1 cellular context compared by ENCODE assay signal in the genomic region with DNA sequence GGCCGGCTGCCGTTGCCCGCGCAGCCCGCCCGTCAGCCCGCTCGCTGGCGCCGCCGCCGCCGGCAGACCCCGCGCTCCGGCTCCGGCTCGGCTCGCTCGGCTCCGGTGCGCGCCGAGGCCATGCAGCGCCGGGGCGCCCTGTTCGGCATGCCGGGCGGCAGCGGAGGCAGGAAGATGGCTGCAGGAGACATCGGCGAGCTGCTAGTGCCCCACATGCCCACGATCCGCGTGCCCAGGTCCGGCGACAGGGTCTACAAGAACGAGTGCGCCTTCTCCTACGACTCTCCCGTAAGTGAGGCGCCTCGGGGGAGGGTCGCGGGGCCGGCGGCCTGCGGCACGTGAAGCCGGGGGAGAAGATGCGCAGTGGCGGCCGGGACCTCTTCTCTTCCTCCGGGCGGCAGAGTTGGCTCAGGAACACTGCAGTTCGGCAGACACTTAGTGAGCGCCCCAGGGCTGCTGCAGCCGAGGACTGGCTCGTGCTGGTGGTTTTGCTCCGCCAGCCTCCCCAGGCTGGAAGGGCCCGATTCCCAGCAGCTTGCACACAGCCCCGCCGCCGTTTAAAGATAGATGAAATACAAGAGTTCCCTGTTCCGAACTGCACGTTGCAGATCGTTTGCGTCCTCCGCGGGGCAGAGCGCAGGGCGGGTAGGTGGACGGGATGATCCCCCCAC.
TF ChIP-seq lines count a peak whose summit lies in the region.

No MANE protein-coding gene starts in this region.

TF ChIP-seq in HepG2, 621 proteins besides CTCF, POLR2A, EP300 and RAD21 (continues in another document):
- TF ChIP-seq, protein P1, sequence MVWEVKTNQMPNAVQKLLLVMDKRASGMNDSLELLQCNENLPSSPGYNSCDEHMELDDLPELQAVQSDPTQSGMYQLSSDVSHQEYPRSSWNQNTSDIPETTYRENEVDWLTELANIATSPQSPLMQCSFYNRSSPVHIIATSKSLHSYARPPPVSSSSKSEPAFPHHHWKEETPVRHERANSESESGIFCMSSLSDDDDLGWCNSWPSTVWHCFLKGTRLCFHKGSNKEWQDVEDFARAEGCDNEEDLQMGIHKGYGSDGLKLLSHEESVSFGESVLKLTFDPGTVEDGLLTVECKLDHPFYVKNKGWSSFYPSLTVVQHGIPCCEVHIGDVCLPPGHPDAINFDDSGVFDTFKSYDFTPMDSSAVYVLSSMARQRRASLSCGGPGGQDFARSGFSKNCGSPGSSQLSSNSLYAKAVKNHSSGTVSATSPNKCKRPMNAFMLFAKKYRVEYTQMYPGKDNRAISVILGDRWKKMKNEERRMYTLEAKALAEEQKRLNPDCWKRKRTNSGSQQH (CRISPR knock-in tag; IDR thresholded peaks at IDR 0.05; ENCODE audit: low read depth): peak; percentile 20; the same call in 1 of the 2 replicates
- no peak for TF ChIP-seq ZNF564 (CRISPR knock-in tag; IDR thresholded peaks at IDR 0.05)
- peak; percentile 56; the same call in 1 of the 2 replicates for TF ChIP-seq DR1 (CRISPR knock-in tag; IDR thresholded peaks at IDR 0.05)
- peak; percentile 25; the same call in 1 of the 2 replicates for TF ChIP-seq ZNF782 (CRISPR knock-in tag; IDR thresholded peaks at IDR 0.05; ENCODE audit: borderline replicate concordance)
- TF ChIP-seq ZBTB20 (CRISPR knock-in tag; IDR thresholded peaks at IDR 0.05; ENCODE audit: borderline replicate concordance, low read depth): 0 out of 2 replicates have a peak, but pooled peaks have one; percentile 31
- 0 out of 2 replicates have a peak, but pooled peaks have one; percentile 15 for TF ChIP-seq KDM5B (CRISPR knock-in tag; IDR thresholded peaks at IDR 0.05; ENCODE audit: borderline replicate concordance)
- no peak for TF ChIP-seq BCL6 (CRISPR knock-in tag; IDR thresholded peaks at IDR 0.05)
- peak; percentile 68; the same call in 1 of the 2 replicates for TF ChIP-seq ZNF619 (CRISPR knock-in tag; IDR thresholded peaks at IDR 0.05)
- TF ChIP-seq, protein P2, sequence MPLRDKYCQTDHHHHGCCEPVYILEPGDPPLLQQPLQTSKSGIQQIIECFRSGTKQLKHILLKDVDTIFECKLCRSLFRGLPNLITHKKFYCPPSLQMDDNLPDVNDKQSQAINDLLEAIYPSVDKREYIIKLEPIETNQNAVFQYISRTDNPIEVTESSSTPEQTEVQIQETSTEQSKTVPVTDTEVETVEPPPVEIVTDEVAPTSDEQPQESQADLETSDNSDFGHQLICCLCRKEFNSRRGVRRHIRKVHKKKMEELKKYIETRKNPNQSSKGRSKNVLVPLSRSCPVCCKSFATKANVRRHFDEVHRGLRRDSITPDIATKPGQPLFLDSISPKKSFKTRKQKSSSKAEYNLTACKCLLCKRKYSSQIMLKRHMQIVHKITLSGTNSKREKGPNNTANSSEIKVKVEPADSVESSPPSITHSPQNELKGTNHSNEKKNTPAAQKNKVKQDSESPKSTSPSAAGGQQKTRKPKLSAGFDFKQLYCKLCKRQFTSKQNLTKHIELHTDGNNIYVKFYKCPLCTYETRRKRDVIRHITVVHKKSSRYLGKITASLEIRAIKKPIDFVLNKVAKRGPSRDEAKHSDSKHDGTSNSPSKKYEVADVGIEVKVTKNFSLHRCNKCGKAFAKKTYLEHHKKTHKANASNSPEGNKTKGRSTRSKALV (CRISPR knock-in tag; IDR thresholded peaks at IDR 0.05): peak; percentile 64; the same call in 1 of the 2 replicates
- TF ChIP-seq ARNT (IDR thresholded peaks at IDR 0.05): no peak
- TF ChIP-seq ZSCAN29 (CRISPR knock-in tag; conservative IDR thresholded peaks at IDR 0.05): 0 out of 2 replicates have a peak, but pooled peaks have one; percentile 23
- no peak for TF ChIP-seq FOXK2 (IDR thresholded peaks at IDR 0.05)
- 0 out of 2 replicates have a peak, but pooled peaks have one; percentile 32 for TF ChIP-seq ZNF235 (CRISPR knock-in tag; IDR thresholded peaks at IDR 0.05; ENCODE audit: borderline replicate concordance)
- 0 out of 2 replicates have a peak, but pooled peaks have one; percentile 42 for TF ChIP-seq ZNF484 (CRISPR knock-in tag; IDR thresholded peaks at IDR 0.05; ENCODE audit: borderline replicate concordance, low read depth)
- 0 out of 2 replicates have a peak, but pooled peaks have one; percentile 74 for TF ChIP-seq ZNF816 (CRISPR knock-in tag; IDR thresholded peaks at IDR 0.05; ENCODE audit: borderline replicate concordance)
- no peak for TF ChIP-seq IRF1 (CRISPR knock-in tag; IDR thresholded peaks at IDR 0.05; ENCODE audit: low read depth)
- 0 out of 2 replicates have a peak, but pooled peaks have one; percentile 29 for TF ChIP-seq RNF2 (conservative IDR thresholded peaks at IDR 0.05; ENCODE audit: low read depth)
- TF ChIP-seq ATF7 (IDR thresholded peaks at IDR 0.05): no peak
- TF ChIP-seq ATF7 (CRISPR knock-in tag; IDR thresholded peaks at IDR 0.05): no peak
- peak; percentile 47 for TF ChIP-seq U2AF1 (optimal IDR thresholded peaks at IDR 0.05; ENCODE audit: low read depth, low read length)
- no peak for TF ChIP-seq SALL2 (CRISPR knock-in tag; IDR thresholded peaks at IDR 0.05)
- TF ChIP-seq, protein P3, sequence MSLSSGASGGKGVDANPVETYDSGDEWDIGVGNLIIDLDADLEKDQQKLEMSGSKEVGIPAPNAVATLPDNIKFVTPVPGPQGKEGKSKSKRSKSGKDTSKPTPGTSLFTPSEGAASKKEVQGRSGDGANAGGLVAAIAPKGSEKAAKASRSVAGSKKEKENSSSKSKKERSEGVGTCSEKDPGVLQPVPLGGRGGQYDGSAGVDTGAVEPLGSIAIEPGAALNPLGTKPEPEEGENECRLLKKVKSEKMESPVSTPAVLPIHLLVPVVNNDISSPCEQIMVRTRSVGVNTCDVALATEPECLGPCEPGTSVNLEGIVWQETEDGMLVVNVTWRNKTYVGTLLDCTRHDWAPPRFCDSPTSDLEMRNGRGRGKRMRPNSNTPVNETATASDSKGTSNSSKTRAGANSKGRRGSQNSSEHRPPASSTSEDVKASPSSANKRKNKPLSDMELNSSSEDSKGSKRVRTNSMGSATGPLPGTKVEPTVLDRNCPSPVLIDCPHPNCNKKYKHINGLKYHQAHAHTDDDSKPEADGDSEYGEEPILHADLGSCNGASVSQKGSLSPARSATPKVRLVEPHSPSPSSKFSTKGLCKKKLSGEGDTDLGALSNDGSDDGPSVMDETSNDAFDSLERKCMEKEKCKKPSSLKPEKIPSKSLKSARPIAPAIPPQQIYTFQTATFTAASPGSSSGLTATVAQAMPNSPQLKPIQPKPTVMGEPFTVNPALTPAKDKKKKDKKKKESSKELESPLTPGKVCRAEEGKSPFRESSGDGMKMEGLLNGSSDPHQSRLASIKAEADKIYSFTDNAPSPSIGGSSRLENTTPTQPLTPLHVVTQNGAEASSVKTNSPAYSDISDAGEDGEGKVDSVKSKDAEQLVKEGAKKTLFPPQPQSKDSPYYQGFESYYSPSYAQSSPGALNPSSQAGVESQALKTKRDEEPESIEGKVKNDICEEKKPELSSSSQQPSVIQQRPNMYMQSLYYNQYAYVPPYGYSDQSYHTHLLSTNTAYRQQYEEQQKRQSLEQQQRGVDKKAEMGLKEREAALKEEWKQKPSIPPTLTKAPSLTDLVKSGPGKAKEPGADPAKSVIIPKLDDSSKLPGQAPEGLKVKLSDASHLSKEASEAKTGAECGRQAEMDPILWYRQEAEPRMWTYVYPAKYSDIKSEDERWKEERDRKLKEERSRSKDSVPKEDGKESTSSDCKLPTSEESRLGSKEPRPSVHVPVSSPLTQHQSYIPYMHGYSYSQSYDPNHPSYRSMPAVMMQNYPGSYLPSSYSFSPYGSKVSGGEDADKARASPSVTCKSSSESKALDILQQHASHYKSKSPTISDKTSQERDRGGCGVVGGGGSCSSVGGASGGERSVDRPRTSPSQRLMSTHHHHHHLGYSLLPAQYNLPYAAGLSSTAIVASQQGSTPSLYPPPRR (CRISPR knock-in tag; IDR thresholded peaks at IDR 0.05; ENCODE audit: borderline replicate concordance): no peak; the same call in 1 of the 2 replicates
- TF ChIP-seq AHDC1 (CRISPR knock-in tag; IDR thresholded peaks at IDR 0.05; ENCODE audit: borderline replicate concordance): 0 out of 2 replicates have a peak, but pooled peaks have one; percentile 42
- peak; percentile 24; the same call in 1 of the 2 replicates for TF ChIP-seq KAT8 (CRISPR knock-in tag; IDR thresholded peaks at IDR 0.05)
- TF ChIP-seq MXD4 (CRISPR knock-in tag; IDR thresholded peaks at IDR 0.05): peak; percentile 61; the same call in 1 of the 2 replicates
- TF ChIP-seq, protein P4, sequence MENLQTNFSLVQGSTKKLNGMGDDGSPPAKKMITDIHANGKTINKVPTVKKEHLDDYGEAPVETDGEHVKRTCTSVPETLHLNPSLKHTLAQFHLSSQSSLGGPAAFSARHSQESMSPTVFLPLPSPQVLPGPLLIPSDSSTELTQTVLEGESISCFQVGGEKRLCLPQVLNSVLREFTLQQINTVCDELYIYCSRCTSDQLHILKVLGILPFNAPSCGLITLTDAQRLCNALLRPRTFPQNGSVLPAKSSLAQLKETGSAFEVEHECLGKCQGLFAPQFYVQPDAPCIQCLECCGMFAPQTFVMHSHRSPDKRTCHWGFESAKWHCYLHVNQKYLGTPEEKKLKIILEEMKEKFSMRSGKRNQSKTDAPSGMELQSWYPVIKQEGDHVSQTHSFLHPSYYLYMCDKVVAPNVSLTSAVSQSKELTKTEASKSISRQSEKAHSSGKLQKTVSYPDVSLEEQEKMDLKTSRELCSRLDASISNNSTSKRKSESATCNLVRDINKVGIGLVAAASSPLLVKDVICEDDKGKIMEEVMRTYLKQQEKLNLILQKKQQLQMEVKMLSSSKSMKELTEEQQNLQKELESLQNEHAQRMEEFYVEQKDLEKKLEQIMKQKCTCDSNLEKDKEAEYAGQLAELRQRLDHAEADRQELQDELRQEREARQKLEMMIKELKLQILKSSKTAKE (CRISPR knock-in tag; IDR thresholded peaks at IDR 0.05; ENCODE audit: borderline replicate concordance): peak; percentile 41; the same call in 1 of the 2 replicates
- no peak for TF ChIP-seq MIER2 (CRISPR knock-in tag; IDR thresholded peaks at IDR 0.05)
- TF ChIP-seq, protein P5, sequence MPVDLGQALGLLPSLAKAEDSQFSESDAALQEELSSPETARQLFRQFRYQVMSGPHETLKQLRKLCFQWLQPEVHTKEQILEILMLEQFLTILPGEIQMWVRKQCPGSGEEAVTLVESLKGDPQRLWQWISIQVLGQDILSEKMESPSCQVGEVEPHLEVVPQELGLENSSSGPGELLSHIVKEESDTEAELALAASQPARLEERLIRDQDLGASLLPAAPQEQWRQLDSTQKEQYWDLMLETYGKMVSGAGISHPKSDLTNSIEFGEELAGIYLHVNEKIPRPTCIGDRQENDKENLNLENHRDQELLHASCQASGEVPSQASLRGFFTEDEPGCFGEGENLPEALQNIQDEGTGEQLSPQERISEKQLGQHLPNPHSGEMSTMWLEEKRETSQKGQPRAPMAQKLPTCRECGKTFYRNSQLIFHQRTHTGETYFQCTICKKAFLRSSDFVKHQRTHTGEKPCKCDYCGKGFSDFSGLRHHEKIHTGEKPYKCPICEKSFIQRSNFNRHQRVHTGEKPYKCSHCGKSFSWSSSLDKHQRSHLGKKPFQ (CRISPR knock-in tag; IDR thresholded peaks at IDR 0.05; ENCODE audit: insufficient replicate concordance): peak; percentile 5
- TF ChIP-seq, protein P6, sequence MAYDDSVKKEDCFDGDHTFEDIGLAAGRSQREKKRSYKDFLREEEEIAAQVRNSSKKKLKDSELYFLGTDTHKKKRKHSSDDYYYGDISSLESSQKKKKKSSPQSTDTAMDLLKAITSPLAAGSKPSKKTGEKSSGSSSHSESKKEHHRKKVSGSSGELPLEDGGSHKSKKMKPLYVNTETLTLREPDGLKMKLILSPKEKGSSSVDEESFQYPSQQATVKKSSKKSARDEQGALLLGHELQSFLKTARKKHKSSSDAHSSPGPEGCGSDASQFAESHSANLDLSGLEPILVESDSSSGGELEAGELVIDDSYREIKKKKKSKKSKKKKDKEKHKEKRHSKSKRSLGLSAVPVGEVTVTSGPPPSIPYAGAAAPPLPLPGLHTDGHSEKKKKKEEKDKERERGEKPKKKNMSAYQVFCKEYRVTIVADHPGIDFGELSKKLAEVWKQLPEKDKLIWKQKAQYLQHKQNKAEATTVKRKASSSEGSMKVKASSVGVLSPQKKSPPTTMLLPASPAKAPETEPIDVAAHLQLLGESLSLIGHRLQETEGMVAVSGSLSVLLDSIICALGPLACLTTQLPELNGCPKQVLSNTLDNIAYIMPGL (CRISPR knock-in tag; IDR thresholded peaks at IDR 0.05; ENCODE audit: borderline replicate concordance in 1 of 2, low read depth in 1 of 2): peak; percentile 89
- TF ChIP-seq CBFB (CRISPR knock-in tag; IDR thresholded peaks at IDR 0.05): peak; percentile 61; the same call in 1 of the 2 replicates
- TF ChIP-seq MZF1 (CRISPR knock-in tag; IDR thresholded peaks at IDR 0.05; ENCODE audit: borderline replicate concordance): 0 out of 2 replicates have a peak, but pooled peaks have one; percentile 47
- peak; percentile 74; the same call in 1 of the 2 replicates for TF ChIP-seq TOPORS (CRISPR knock-in tag; IDR thresholded peaks at IDR 0.05)
